ENCODE assay signal across 8 cellular contexts in the genomic region with DNA sequence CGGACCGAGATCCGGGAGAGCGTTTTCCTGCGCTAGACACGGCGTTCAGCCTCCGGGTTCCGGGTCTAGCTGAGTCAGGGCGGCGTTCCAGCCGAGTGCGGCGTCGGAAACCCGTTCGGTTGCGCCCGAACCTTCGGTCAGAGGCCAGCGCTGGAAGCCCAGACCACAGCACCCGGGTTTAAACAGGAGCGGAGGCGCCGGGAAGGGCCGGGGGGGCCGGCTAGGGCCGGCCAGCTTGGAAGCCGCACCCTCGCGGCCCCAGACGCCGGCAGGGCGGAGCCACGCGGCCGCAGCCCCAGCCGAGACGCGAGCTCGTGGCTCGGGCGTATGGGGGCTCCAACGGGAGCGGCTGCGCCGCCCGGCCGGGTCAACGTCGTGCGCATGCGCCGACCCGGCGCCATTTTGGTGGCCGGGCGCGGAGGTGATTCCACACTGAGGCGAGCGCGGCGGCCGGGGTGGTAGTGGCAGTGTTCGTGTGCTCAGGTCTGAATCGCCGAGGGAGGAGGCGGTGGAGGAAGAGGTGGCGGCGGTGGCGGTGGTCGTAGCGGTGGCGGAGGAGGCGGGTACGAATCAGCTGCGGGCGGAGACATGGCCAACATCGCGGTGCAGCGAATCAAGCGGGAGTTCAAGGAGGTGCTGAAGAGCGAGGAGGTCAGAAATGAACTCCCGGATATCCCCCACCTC. TPM values are rescaled to one million over a fixed set of nuclear protein-coding genes. Genes with fewer than 3 reads are reported as not detected.
DNase-seq lines count a peak whose midpoint lies in the region; ATAC-seq, FAIRE-seq and TF ChIP-seq lines count a peak whose summit lies in the region.

A gene with protein sequence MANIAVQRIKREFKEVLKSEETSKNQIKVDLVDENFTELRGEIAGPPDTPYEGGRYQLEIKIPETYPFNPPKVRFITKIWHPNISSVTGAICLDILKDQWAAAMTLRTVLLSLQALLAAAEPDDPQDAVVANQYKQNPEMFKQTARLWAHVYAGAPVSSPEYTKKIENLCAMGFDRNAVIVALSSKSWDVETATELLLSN (plus strand): TSS at position 397 of the 684 bp plus-strand sequence. CDS start 192 bp downstream, at position 589.

- 0% methylated on average over 53 of the region's 84 CpGs for whole genome bisulfite sequencing in prostate gland

- peak within 1 kb of the TSS; percentile 95 for H3K27ac ChIP-seq in prostate gland

- peak in 2 of 4 experiments; percentile 16 to 25 for TF ChIP-seq CTCF in prostate gland (IDR thresholded peaks at IDR 0.05)

- no peaks in the 10 kb centered on the region for H3K4me1 ChIP-seq in prostate gland (replicated peaks)

- peak within 1 kb of the TSS; percentile 76 to 93 for H3K4me3 ChIP-seq in prostate gland

- no peaks in the 10 kb centered on the region for H3K36me3 ChIP-seq in prostate gland

- ATAC-seq in HG02763 (IDR thresholded peaks at IDR 0.05; ENCODE audit: unreplicated experiment) (peak; percentile 91), left cardiac atrium (peak; percentile 98 to 99)

- no peaks in the 10 kb centered on the region for H3K27me3 ChIP-seq in prostate gland (replicated peaks; ENCODE audit: insufficient read depth)

- intact Hi-C loops in T-helper 1 cell treated with Interleukin-12 subunit alpha and Interleukin-12 subunit beta and Interleukin-4 antibody, amounts not matched to agents 30 ng/mL and 1 ng/mL, for 36 hours (cut with micrococcal nuclease): loop anchor here (1.0 to 5.0 kb wide), 19 partner anchors 21 to 1806 kb away; a partner anchor contains a TSS
- intact Hi-C loops in left cardiac atrium (cut with DNase I) (loop anchor here (2.0 kb wide), 1 partner anchor 279 kb away; a partner anchor contains a TSS), prostate gland (cut with DNase I) (loop anchor here (1.0 to 5.0 kb wide), 4 partner anchors 61 to 359 kb away; a partner anchor contains a TSS)

- TF ChIP-seq POLR2A in GM12892 (IDR thresholded peaks at IDR 0.05; ENCODE audit: low read depth, low read length) (peak; percentile 96), prostate gland (IDR thresholded peaks at IDR 0.05) (peak; percentile 79)

- peak; percentile 98 for FAIRE-seq in GM12892 (lab: Jason Lieb, UNC)

- no peaks in the 10 kb centered on the region for H3K9me3 ChIP-seq in prostate gland

- DNase-seq in GM12892 (ENCODE audit: insufficient read length): peak; percentile 86
- peak; percentile 57 for DNase-seq in NCI-H1417 treated with DMSO at 0.1 percent for 48 hours (lab: John Stamatoyannopoulos, UW)
- peak; percentile 79 for DNase-seq in amniotic epithelial cell (ENCODE audit: low read depth)
- DNase-seq in left cardiac atrium: peak; percentile 92
- peak; percentile 75 for DNase-seq in prostate gland (ENCODE audit: low spot score)
- peak; percentile 86 for DNase-seq in ureter (ENCODE audit: low spot score)

RNA-seq across cellular contexts. Expression of the gene that starts here (rescaled TPM):
- 56.5 TPM for polyA plus RNA-seq in GM12892 (2012; ENCODE audit: missing spikeins)
- 80.8 and 95.8 TPM in 2 replicates for total RNA-seq in T-helper 1 cell treated with Interleukin-12 subunit alpha and Interleukin-12 subunit beta and Interleukin-4 antibody, amounts not matched to agents 30 ng/mL and 1 ng/mL, for 36 hours
- total RNA-seq in left cardiac atrium (10 to 100 TPM; 52.2 to 60.9 TPM), prostate gland (10 to 100 TPM; 25.6 to 30.3 TPM), ureter (78.4 TPM)

Comparison
In these comparisons a context has a peak if more than half of its experiments do, and no peak if none do; other contexts are left out.
1. Peak in every context shown above with its lines: DNase-seq, ATAC-seq, H3K4me3 ChIP-seq and H3K27ac ChIP-seq.